In the genomic region with DNA sequence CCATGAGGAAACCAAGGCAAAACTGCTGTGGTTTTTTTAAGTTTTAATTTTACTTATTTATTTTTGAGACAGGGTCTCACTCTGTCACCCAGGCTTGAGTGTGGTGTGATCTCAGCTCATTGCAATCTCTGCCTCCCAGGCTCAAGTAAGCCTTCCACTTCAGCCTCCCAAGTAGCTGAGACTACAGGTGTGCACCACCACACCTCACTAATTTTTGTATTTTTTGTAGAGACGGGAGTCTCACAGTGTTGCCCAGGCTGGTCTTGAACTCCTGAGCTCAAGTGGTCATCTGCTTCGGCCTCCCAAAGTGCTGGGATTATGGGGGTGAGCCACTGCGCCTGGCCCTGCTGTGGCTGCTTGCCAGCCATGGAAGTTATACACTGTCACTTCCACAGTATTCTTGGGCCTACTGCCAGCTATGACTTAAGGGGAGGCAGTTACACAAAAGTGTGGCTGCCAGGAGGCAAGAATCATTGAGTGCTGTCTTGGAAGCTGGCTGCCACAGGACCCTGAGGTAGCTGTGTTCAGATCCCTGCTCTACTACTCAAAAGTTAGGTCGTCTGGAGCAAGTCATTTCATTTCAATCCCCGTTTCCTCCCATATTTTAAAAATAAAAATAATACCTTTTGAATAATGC, we compare ENCODE assay signal across 1 cellular context.
TF ChIP-seq lines count a peak whose summit lies in the region.

No MANE protein-coding gene starts in this region.

TF ChIP-seq in endothelial cell of umbilical vein, 7 proteins besides CTCF, POLR2A, EP300 and RAD21:
- TF ChIP-seq FOS (IDR thresholded peaks at IDR 0.05; ENCODE audit: borderline replicate concordance, insufficient read depth, low read length), result no peak
- no peak for TF ChIP-seq EZH2 (IDR thresholded peaks at IDR 0.05; ENCODE audit: borderline replicate concordance, low read depth, low read length, severe bottlenecking)
- TF ChIP-seq POLR2AphosphoS5 (IDR thresholded peaks at IDR 0.05; ENCODE audit: insufficient read depth, low read depth, low read length), result no peak
- TF ChIP-seq JUN (IDR thresholded peaks at IDR 0.05; ENCODE audit: borderline replicate concordance, insufficient read depth, insufficient read length, low read depth), result no peak
- TF ChIP-seq GATA2 (IDR thresholded peaks at IDR 0.05; ENCODE audit: insufficient read depth, insufficient read length, low read depth, low read length), result no peak
- no peak for TF ChIP-seq MYC (IDR thresholded peaks at IDR 0.05; ENCODE audit: low read depth, low read length)
- TF ChIP-seq, protein P1, sequence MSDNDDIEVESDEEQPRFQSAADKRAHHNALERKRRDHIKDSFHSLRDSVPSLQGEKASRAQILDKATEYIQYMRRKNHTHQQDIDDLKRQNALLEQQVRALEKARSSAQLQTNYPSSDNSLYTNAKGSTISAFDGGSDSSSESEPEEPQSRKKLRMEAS (IDR thresholded peaks at IDR 0.05; ENCODE audit: insufficient read depth, insufficient read length), result no peak
